Comparison of ENCODE assay signal across 8 cellular contexts in genomic region chr2:62505109-62505508, GRCh38. TPM values are rescaled to one million over a fixed set of nuclear protein-coding genes. Genes with fewer than 3 reads are reported as not detected.
DNase-seq lines count a peak whose midpoint lies in the region; ATAC-seq, FAIRE-seq and TF ChIP-seq lines count a peak whose summit lies in the region.

No MANE protein-coding gene starts in this region.

- intact Hi-C loops in kidney (cut with DNase I) = no loop called here

- no peaks in the 10 kb centered on the region for H3K27me3 ChIP-seq in thoracic aorta (replicated peaks; ENCODE audit: insufficient read depth)

- H3K27me3 Mint-ChIP-seq in activated CD8-positive, alpha-beta memory T cell treated with anti-CD3 and anti-CD28 coated beads, Interleukin-2, amount 10 ng/mL, durations not matched to agents 7 days and 5 days = peaks cover 37% of the 10 kb centered on the region
- H3K27me3 Mint-ChIP-seq in activated CD4-positive, alpha-beta memory T cell treated with anti-CD3 and anti-CD28 coated beads, Interleukin-2, amount 10 ng/mL, durations not matched to agents 7 days and 5 days = peaks cover 31% of the 10 kb centered on the region

- POLR2A ChIA-PET in activated CD4-positive, alpha-beta memory T cell treated with anti-CD3 and anti-CD28 coated beads, Interleukin-2, amount 10 ng/mL, durations not matched to agents 7 days and 5 days (lab: Charles Lee) = interaction anchor here (1.0 kb wide), 1 partner anchor 48 kb away, joined by 3 read pairs; no protein-coding TSS in a partner anchor

- peaks cover 8% of the 10 kb centered on the region for H3K4me1 Mint-ChIP-seq in activated CD8-positive, alpha-beta memory T cell treated with anti-CD3 and anti-CD28 coated beads, Interleukin-2, amount 10 ng/mL, durations not matched to agents 7 days and 5 days
- peaks cover 8% of the 10 kb centered on the region for H3K4me1 Mint-ChIP-seq in activated CD4-positive, alpha-beta memory T cell treated with anti-CD3 and anti-CD28 coated beads, Interleukin-2, amount 10 ng/mL, durations not matched to agents 7 days and 5 days

- FAIRE-seq in kidney (lab: Jason Lieb, UNC) = no peak

- peak overlapping the region; percentile 76 for H3K4me3 Mint-ChIP-seq in activated CD8-positive, alpha-beta memory T cell treated with anti-CD3 and anti-CD28 coated beads, Interleukin-2, amount 10 ng/mL, durations not matched to agents 7 days and 5 days
- peak overlapping the region; percentile 73 for H3K4me3 Mint-ChIP-seq in activated CD4-positive, alpha-beta memory T cell treated with anti-CD3 and anti-CD28 coated beads, Interleukin-2, amount 10 ng/mL, durations not matched to agents 7 days and 5 days

- H3K4me1 ChIP-seq in kidney (ENCODE audit: control insufficient read depth in 1 of 2, insufficient read depth in 1 of 2, low read depth in 1 of 2, low read length in 2 of 2) (peaks cover 0 to 6% of the 10 kb centered on the region in 2 donors), thoracic aorta (ENCODE audit: control insufficient read depth in 1 of 2, low read depth in 2 of 2) (peaks cover 0 to 3% of the 10 kb centered on the region in 2 donors)

- H3K27ac Mint-ChIP-seq in activated CD8-positive, alpha-beta memory T cell treated with anti-CD3 and anti-CD28 coated beads, Interleukin-2, amount 10 ng/mL, durations not matched to agents 7 days and 5 days = no peak overlapping the region
- H3K27ac Mint-ChIP-seq in activated CD4-positive, alpha-beta memory T cell treated with anti-CD3 and anti-CD28 coated beads, Interleukin-2, amount 10 ng/mL, durations not matched to agents 7 days and 5 days = no peak overlapping the region

- no peaks in the 10 kb centered on the region for H3K36me3 Mint-ChIP-seq in activated CD8-positive, alpha-beta memory T cell treated with anti-CD3 and anti-CD28 coated beads, Interleukin-2, amount 10 ng/mL, durations not matched to agents 7 days and 5 days
- peaks cover 2% of the 10 kb centered on the region for H3K36me3 Mint-ChIP-seq in activated CD4-positive, alpha-beta memory T cell treated with anti-CD3 and anti-CD28 coated beads, Interleukin-2, amount 10 ng/mL, durations not matched to agents 7 days and 5 days (ENCODE audit: low read depth)

- DNase-seq in activated CD8-positive, alpha-beta memory T cell treated with anti-CD3 and anti-CD28 coated beads, Interleukin-2, amount 10 ng/mL, durations not matched to agents 7 days and 5 days = no peak
- no peak for DNase-seq in activated CD8-positive, alpha-beta memory T cell treated with anti-CD3 and anti-CD28 coated beads for 24 hours
- no peak for DNase-seq in activated CD4-positive, alpha-beta memory T cell treated with anti-CD3 and anti-CD28 coated beads, Interleukin-2, amount 10 ng/mL, durations not matched to agents 7 days and 5 days
- DNase-seq in kidney (no peak), thoracic aorta (ENCODE audit: low spot score) (no peak)
- DNase-seq in activated effector memory CD4-positive, alpha-beta T cell treated with Interleukin-2 at 50 U/mL for 16 hours = no peak

- no peaks in the 10 kb centered on the region for H3K9me3 Mint-ChIP-seq in activated CD8-positive, alpha-beta memory T cell treated with anti-CD3 and anti-CD28 coated beads, Interleukin-2, amount 10 ng/mL, durations not matched to agents 7 days and 5 days (ENCODE audit: low read depth)
- no peaks in the 10 kb centered on the region for H3K9me3 Mint-ChIP-seq in activated CD4-positive, alpha-beta memory T cell treated with anti-CD3 and anti-CD28 coated beads, Interleukin-2, amount 10 ng/mL, durations not matched to agents 7 days and 5 days

- ATAC-seq in activated CD8-positive, alpha-beta memory T cell treated with anti-CD3 and anti-CD28 coated beads, Interleukin-2, amount 10 ng/mL, durations not matched to agents 7 days and 5 days = no peak
- no peak for ATAC-seq in thoracic aorta (ENCODE audit: insufficient number of reproducible peaks, low FRiP score, low read depth)
- ATAC-seq in HG02852 (IDR thresholded peaks at IDR 0.05; ENCODE audit: unreplicated experiment) = no peak
- no peak for ATAC-seq in HG02884 (IDR thresholded peaks at IDR 0.05; ENCODE audit: unreplicated experiment)

- TF ChIP-seq CTCF in kidney (IDR thresholded peaks at IDR 0.05; ENCODE audit: borderline replicate concordance, extremely low read depth, insufficient read depth) = no peak
- TF ChIP-seq CTCF in thoracic aorta (IDR thresholded peaks at IDR 0.05) = no peak

- H3K9me3 ChIP-seq in kidney (ENCODE audit: control insufficient read depth in 1 of 2, low read length in 2 of 2) (no peaks in the 10 kb centered on the region), thoracic aorta (no peaks in the 10 kb centered on the region)

- H3K36me3 ChIP-seq in kidney (ENCODE audit: control insufficient read depth in 1 of 2, insufficient read depth in 2 of 2, low read length in 2 of 2) (no peaks in the 10 kb centered on the region), thoracic aorta (no peaks in the 10 kb centered on the region)

- peak overlapping the region in 1 of 2 donors; percentile 94 for H3K9ac ChIP-seq in kidney (ENCODE audit: low read length in 2 of 2)

- H3K27ac ChIP-seq in kidney (ENCODE audit: low read depth in 2 of 2, low read length in 2 of 2) (peak overlapping the region; percentile 89 to 95), thoracic aorta (peak overlapping the region; percentile 78 to 80)

- CTCF ChIA-PET in activated CD8-positive, alpha-beta memory T cell treated with anti-CD3 and anti-CD28 coated beads, Interleukin-2, amount 10 ng/mL, durations not matched to agents 7 days and 5 days (lab: Charles Lee) = no interaction called here
- CTCF ChIA-PET in activated CD4-positive, alpha-beta memory T cell treated with anti-CD3 and anti-CD28 coated beads, Interleukin-2, amount 10 ng/mL, durations not matched to agents 7 days and 5 days (lab: Charles Lee) = no interaction called here

- H3K4me3 ChIP-seq in kidney (ENCODE audit: low read length in 2 of 2) (peak overlapping the region; percentile 20 to 84), thoracic aorta (peak overlapping the region; percentile 73)

RNA-seq across cellular contexts. Expression of gene TMEM17, which starts 0.9 kb away (rescaled TPM):
- total RNA-seq in activated CD8-positive, alpha-beta memory T cell treated with anti-CD3 and anti-CD28 coated beads, Interleukin-2, amount 10 ng/mL, durations not matched to agents 7 days and 5 days = under 1 TPM; 0.12 to 0.26 TPM
- total RNA-seq in activated CD4-positive, alpha-beta memory T cell treated with anti-CD3 and anti-CD28 coated beads, Interleukin-2, amount 10 ng/mL, durations not matched to agents 7 days and 5 days = under 1 TPM in 1 of 2 experiments, not detected in 1; 0.13 TPM
- total RNA-seq in kidney = 3.2 TPM
- polyA plus RNA-seq in kidney (ENCODE audit: insufficient read depth, low read depth, low replicate concordance) = 4.2 TPM
- total RNA-seq in thoracic aorta = 1 to 10 TPM in 1 of 2 donors, under 1 TPM in 1; 0.42 to 2.7 TPM
